1 cellular context compared by ENCODE assay signal in the genomic region with DNA sequence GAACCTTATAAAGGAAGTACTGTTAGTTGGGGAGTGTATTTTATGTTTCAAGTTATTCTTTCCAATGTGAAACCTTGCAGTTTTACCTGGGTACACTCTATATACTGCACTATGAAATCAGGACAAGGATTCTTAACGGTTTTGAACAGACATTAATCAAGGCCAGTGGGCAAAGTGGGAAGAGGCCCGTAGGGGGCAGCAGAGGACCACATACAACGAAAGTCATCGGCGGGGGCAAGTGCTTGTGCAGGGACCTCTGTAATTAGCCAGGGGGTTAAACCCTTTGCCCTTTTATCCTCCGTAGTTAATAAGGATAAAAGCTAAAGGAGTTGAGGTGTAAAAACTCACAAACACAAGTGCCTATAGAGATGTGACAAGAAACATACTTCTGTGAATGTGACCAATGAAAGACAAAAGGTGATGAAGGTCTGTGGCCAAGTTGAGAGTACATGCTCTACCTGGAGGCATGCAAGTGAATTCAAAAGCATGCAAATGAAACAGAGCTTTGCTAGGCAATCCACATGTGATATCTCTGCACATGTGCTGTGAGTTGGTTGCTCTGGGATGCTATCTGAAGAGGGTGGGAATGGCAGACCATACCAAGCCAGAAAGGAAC.
TF ChIP-seq lines count a peak whose summit lies in the region.

No MANE protein-coding gene starts in this region.

TF ChIP-seq in K562, 482 proteins besides CTCF, POLR2A, EP300 and RAD21 (continued from another document):
- TF ChIP-seq, protein P1, sequence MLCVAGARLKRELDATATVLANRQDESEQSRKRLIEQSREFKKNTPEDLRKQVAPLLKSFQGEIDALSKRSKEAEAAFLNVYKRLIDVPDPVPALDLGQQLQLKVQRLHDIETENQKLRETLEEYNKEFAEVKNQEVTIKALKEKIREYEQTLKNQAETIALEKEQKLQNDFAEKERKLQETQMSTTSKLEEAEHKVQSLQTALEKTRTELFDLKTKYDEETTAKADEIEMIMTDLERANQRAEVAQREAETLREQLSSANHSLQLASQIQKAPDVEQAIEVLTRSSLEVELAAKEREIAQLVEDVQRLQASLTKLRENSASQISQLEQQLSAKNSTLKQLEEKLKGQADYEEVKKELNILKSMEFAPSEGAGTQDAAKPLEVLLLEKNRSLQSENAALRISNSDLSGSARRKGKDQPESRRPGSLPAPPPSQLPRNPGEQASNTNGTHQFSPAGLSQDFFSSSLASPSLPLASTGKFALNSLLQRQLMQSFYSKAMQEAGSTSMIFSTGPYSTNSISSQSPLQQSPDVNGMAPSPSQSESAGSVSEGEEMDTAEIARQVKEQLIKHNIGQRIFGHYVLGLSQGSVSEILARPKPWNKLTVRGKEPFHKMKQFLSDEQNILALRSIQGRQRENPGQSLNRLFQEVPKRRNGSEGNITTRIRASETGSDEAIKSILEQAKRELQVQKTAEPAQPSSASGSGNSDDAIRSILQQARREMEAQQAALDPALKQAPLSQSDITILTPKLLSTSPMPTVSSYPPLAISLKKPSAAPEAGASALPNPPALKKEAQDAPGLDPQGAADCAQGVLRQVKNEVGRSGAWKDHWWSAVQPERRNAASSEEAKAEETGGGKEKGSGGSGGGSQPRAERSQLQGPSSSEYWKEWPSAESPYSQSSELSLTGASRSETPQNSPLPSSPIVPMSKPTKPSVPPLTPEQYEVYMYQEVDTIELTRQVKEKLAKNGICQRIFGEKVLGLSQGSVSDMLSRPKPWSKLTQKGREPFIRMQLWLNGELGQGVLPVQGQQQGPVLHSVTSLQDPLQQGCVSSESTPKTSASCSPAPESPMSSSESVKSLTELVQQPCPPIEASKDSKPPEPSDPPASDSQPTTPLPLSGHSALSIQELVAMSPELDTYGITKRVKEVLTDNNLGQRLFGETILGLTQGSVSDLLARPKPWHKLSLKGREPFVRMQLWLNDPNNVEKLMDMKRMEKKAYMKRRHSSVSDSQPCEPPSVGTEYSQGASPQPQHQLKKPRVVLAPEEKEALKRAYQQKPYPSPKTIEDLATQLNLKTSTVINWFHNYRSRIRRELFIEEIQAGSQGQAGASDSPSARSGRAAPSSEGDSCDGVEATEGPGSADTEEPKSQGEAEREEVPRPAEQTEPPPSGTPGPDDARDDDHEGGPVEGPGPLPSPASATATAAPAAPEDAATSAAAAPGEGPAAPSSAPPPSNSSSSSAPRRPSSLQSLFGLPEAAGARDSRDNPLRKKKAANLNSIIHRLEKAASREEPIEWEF (CRISPR knock-in tag; IDR thresholded peaks at IDR 0.05) = no peak
- TF ChIP-seq TARDBP (IDR thresholded peaks at IDR 0.05) (peak; percentile 42; the same call in 1 of the 2 replicates), JUND (IDR thresholded peaks at IDR 0.05; ENCODE audit: borderline replicate concordance, low read depth, low read length) (0 out of 2 replicates have a peak, but pooled peaks have one; percentile 6), JUND (tag; IDR thresholded peaks at IDR 0.05; ENCODE audit: borderline replicate concordance, low read depth, low read length) (peak; percentile 18; the same call in 1 of the 3 replicates), MEIS2 (IDR thresholded peaks at IDR 0.05; ENCODE audit: partially characterized antibody) (peak; percentile 42), CREB1 (IDR thresholded peaks at IDR 0.05) (no peak), CREB1 (CRISPR knock-in tag; IDR thresholded peaks at IDR 0.05) (no peak), RFX1 (IDR thresholded peaks at IDR 0.05) (no peak), MAZ (CRISPR knock-in tag; conservative IDR thresholded peaks at IDR 0.05 in 1 of 2, IDR thresholded peaks at IDR 0.05 in 1 of 2) (peak in 1 of 2 experiments; percentile 88; a peak in 2 of 4 replicates), ZNF347 (CRISPR knock-in tag; IDR thresholded peaks at IDR 0.05; ENCODE audit: low read depth) (no peak), SIRT6 (IDR thresholded peaks at IDR 0.05; ENCODE audit: low read depth, low read length) (no peak), NR3C1 (CRISPR knock-in tag; IDR thresholded peaks at IDR 0.05) (no peak), POLR2G (IDR thresholded peaks at IDR 0.05; ENCODE audit: low read depth, low read length) (no peak), CREM (IDR thresholded peaks at IDR 0.05; ENCODE audit: low read depth) (0 out of 2 replicates have a peak, but pooled peaks have one; percentile 10), ETV5 (CRISPR knock-in tag; IDR thresholded peaks at IDR 0.05; ENCODE audit: low read depth) (no peak), PCBP1 (IDR thresholded peaks at IDR 0.05; ENCODE audit: low read depth, low read length, poor library complexity, severe bottlenecking) (no peak), SMC3 (conservative IDR thresholded peaks at IDR 0.05; ENCODE audit: insufficient read depth, low read depth, low read length) (peak; percentile 57; the same call in 1 of the 2 replicates), SRSF3 (IDR thresholded peaks at IDR 0.05; ENCODE audit: insufficient read depth, low read length) (no peak), RB1 (IDR thresholded peaks at IDR 0.05; ENCODE audit: low read depth) (peak; percentile 39; the same call in 1 of the 2 replicates), ARID1B (IDR thresholded peaks at IDR 0.05) (no peak), PHF21A (IDR thresholded peaks at IDR 0.05; ENCODE audit: borderline replicate concordance, low read depth) (no peak)
- TF ChIP-seq, protein P2, sequence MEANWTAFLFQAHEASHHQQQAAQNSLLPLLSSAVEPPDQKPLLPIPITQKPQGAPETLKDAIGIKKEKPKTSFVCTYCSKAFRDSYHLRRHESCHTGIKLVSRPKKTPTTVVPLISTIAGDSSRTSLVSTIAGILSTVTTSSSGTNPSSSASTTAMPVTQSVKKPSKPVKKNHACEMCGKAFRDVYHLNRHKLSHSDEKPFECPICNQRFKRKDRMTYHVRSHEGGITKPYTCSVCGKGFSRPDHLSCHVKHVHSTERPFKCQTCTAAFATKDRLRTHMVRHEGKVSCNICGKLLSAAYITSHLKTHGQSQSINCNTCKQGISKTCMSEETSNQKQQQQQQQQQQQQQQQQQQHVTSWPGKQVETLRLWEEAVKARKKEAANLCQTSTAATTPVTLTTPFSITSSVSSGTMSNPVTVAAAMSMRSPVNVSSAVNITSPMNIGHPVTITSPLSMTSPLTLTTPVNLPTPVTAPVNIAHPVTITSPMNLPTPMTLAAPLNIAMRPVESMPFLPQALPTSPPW (CRISPR knock-in tag; IDR thresholded peaks at IDR 0.05) = 0 out of 2 replicates have a peak, but pooled peaks have one; percentile 19
- TF ChIP-seq, protein P3, sequence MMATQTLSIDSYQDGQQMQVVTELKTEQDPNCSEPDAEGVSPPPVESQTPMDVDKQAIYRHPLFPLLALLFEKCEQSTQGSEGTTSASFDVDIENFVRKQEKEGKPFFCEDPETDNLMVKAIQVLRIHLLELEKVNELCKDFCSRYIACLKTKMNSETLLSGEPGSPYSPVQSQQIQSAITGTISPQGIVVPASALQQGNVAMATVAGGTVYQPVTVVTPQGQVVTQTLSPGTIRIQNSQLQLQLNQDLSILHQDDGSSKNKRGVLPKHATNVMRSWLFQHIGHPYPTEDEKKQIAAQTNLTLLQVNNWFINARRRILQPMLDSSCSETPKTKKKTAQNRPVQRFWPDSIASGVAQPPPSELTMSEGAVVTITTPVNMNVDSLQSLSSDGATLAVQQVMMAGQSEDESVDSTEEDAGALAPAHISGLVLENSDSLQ (IDR thresholded peaks at IDR 0.05) = no peak
- TF ChIP-seq, protein P4, sequence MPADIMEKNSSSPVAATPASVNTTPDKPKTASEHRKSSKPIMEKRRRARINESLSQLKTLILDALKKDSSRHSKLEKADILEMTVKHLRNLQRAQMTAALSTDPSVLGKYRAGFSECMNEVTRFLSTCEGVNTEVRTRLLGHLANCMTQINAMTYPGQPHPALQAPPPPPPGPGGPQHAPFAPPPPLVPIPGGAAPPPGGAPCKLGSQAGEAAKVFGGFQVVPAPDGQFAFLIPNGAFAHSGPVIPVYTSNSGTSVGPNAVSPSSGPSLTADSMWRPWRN (IDR thresholded peaks at IDR 0.05; ENCODE audit: low read depth) = no peak
- TF ChIP-seq, protein P5, sequence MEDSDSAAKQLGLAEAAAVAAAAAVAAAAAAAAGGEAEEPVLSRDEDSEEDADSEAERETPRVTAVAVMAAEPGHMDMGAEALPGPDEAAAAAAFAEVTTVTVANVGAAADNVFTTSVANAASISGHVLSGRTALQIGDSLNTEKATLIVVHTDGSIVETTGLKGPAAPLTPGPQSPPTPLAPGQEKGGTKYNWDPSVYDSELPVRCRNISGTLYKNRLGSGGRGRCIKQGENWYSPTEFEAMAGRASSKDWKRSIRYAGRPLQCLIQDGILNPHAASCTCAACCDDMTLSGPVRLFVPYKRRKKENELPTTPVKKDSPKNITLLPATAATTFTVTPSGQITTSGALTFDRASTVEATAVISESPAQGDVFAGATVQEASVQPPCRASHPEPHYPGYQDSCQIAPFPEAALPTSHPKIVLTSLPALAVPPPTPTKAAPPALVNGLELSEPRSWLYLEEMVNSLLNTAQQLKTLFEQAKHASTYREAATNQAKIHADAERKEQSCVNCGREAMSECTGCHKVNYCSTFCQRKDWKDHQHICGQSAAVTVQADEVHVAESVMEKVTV (CRISPR knock-in tag; IDR thresholded peaks at IDR 0.05) = peak; percentile 69
- TF ChIP-seq, protein P6, sequence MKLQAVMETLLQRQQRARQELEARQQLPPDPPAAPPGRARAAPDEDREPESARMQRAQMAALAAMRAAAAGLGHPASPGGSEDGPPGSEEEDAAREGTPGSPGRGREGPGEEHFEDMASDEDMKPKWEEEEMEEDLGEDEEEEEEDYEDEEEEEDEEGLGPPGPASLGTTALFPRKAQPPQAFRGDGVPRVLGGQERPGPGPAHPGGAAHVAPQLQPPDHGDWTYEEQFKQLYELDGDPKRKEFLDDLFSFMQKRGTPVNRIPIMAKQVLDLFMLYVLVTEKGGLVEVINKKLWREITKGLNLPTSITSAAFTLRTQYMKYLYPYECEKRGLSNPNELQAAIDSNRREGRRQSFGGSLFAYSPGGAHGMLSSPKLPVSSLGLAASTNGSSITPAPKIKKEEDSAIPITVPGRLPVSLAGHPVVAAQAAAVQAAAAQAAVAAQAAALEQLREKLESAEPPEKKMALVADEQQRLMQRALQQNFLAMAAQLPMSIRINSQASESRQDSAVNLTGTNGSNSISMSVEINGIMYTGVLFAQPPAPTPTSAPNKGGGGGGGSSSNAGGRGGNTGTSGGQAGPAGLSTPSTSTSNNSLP (IDR thresholded peaks at IDR 0.05; ENCODE audit: borderline replicate concordance, low read depth, low read length) = 0 out of 2 replicates have a peak, but pooled peaks have one; percentile 14
TF ChIP-seq in K562: peak in this region for 12.
